In genomic region chr2:26244479-26245230, GRCh38 we compare ENCODE assay signal across 8 cellular contexts. TPM values are rescaled to one million over a fixed set of nuclear protein-coding genes. Genes with fewer than 3 reads are reported as not detected.
DNase-seq lines count a peak whose midpoint lies in the region; ATAC-seq and TF ChIP-seq lines count a peak whose summit lies in the region.

TSS of gene HADHA (minus strand) at chr2:26244632. CDS start at chr2:26244596, 36 bp downstream.
TSS of gene HADHB (plus strand) at chr2:26244939. CDS start at chr2:26254255, 9,316 bp downstream.

- H3K27ac Mint-ChIP-seq in T-cell = peak within 1 kb of the TSS; percentile 100

- H3K9me3 ChIP-seq in heart right ventricle = no peaks in the 10 kb centered on the region
- no peaks in the 10 kb centered on the region for H3K9me3 ChIP-seq in upper lobe of right lung

- peak within 1 kb of the TSS; percentile 58 to 97 (median 82) for H3K4me3 ChIP-seq in heart right ventricle
- H3K4me3 ChIP-seq in upper lobe of right lung = peak within 1 kb of the TSS; percentile 89

- H3K4me1 ChIP-seq in heart right ventricle (peaks cover 4 to 78% (median 67%) of the 10 kb centered on the region in 9 donors), upper lobe of right lung (peaks cover 51% of the 10 kb centered on the region)

- WGBS in adipose tissue, 3 donors = 0 to 1% (median 0%) methylated on average over 50 to 51 of the region's 51 CpGs
- 0% methylated on average over 51 of the region's 51 CpGs for whole genome bisulfite sequencing in heart right ventricle, 2 donors

- H3K27ac ChIP-seq in adipose tissue (ENCODE audit: low read depth, low read length) (peak within 1 kb of the TSS; percentile 99), heart right ventricle (peak within 1 kb of the TSS; percentile 93 to 99 (median 98)), upper lobe of right lung (peak within 1 kb of the TSS; percentile 100)

- peak; percentile 42 for TF ChIP-seq CTCF in GM12874 (IDR thresholded peaks at IDR 0.05; ENCODE audit: insufficient read depth, low read depth, low read length)
- peak in 5 of 9 donors; percentile 8 to 52 (median 47) for TF ChIP-seq CTCF in heart right ventricle (IDR thresholded peaks at IDR 0.05)
- peak; percentile 34 for TF ChIP-seq CTCF in upper lobe of right lung (IDR thresholded peaks at IDR 0.05)

- H3K27me3 ChIP-seq in heart right ventricle (no peaks in the 10 kb centered on the region), upper lobe of right lung (no peaks in the 10 kb centered on the region)

- POLR2A ChIA-PET in T-cell (lab: Charles Lee) = interaction anchor here (0.6 to 1.9 kb wide), 4 partner anchors 17 to 1235 kb away, joined by 3 to 8 read pairs (median 3); partner anchors contain the start of genes ASXL2 (in 1 of the 2) and SELENOI (in 1 of the 2)

- intact Hi-C loops in heart right ventricle (cut with DNase I) = loop anchor here in 8 of 10 donors (2.0 to 10.0 kb wide), 6 partner anchors 30 to 90 kb away; no protein-coding TSS in a partner anchor
- intact Hi-C loops in posterior vena cava (cut with DNase I) = loop anchor here in 1 of 2 donors (10.0 kb wide), 1 partner anchor 80 kb away; no protein-coding TSS in a partner anchor
- intact Hi-C loops in upper lobe of right lung (cut with DNase I) = no loop called here

- H3K36me3 ChIP-seq in heart right ventricle (no peaks in the 10 kb centered on the region), upper lobe of right lung (no peaks in the 10 kb centered on the region)

- DNase-seq in NCI-H1417 treated with DMSO at 0.1 percent for 48 hours (lab: John Stamatoyannopoulos, UW) (peak; percentile 65), T-cell (peak; percentile 64 to 91 (median 79)), heart right ventricle (peak; percentile 90), posterior vena cava (ENCODE audit: low spot score) (peak; percentile 96), upper lobe of right lung (peak; percentile 96)

- peaks cover 68 to 69% (median 68%) of the 10 kb centered on the region in 3 donors for H3K4me1 Mint-ChIP-seq in T-cell

- H3K27me3 Mint-ChIP-seq in T-cell = no peaks in the 10 kb centered on the region

- H3K9me3 Mint-ChIP-seq in T-cell = no peaks in the 10 kb centered on the region

- H3K36me3 Mint-ChIP-seq in T-cell = peaks cover 7% of the 10 kb centered on the region

- peak within 1 kb of the TSS; percentile 97 to 100 (median 99) for H3K4me3 Mint-ChIP-seq in T-cell

- peak; percentile 75 for ATAC-seq in HG02759 (IDR thresholded peaks at IDR 0.05; ENCODE audit: unreplicated experiment)
- peak; percentile 87 to 93 (median 89) for ATAC-seq in T-cell (replicated peaks in 1 of 4)
- peak; percentile 92 to 97 (median 95) for ATAC-seq in heart right ventricle
- ATAC-seq in upper lobe of right lung = peak; percentile 97

- CTCF ChIA-PET in T-cell (lab: Charles Lee) = interaction anchor here in 1 of 2 donors (1.0 to 1.5 kb wide), 4 partner anchors 56 to 253 kb away, joined by 3 read pairs; partner anchors contain the start of gene ADGRF3

RNA-seq across cellular contexts. Expression of gene HADHA, which starts in this region (rescaled TPM):
- total RNA-seq in T-cell = 10 to 100 TPM; 76.1 to 95.8 (median 91.9) TPM
- 100 to 1,000 TPM in 1 of 3 donors, 10 to 100 TPM in 2; 67.9 to 176 (median 94.9) TPM for polyA plus RNA-seq in adipose tissue
- total RNA-seq in heart right ventricle = 100 to 1,000 TPM; 298 to 686 (median 410) TPM
- 100 to 1,000 TPM; 143 to 192 TPM for polyA plus RNA-seq in heart right ventricle
- total RNA-seq in posterior vena cava = 100 to 1,000 TPM; 104 to 113 TPM
- total RNA-seq in upper lobe of right lung = 118 TPM

RNA-seq across cellular contexts. Expression of gene HADHB, which starts in this region (rescaled TPM):
- total RNA-seq in T-cell = 10 to 100 TPM; 44.4 to 62.9 (median 54.3) TPM
- 100 to 1,000 TPM in 1 of 3 donors, 10 to 100 TPM in 2; 60.7 to 177 (median 90.5) TPM for polyA plus RNA-seq in adipose tissue
- 1,000 to 10,000 TPM in 3 of 10 donors, 100 to 1,000 TPM in 7; 740 to 1,542 (median 874) TPM for total RNA-seq in heart right ventricle
- polyA plus RNA-seq in heart right ventricle = 100 to 1,000 TPM; 256 to 437 TPM
- total RNA-seq in posterior vena cava = 100 to 1,000 TPM in 1 of 2 donors, 10 to 100 TPM in 1; 87.6 to 125 TPM
- 105 TPM for total RNA-seq in upper lobe of right lung

Comparison
In these comparisons a context has a peak if more than half of its experiments do, and no peak if none do; other contexts are left out.
1. Peak in every context shown above with its lines: DNase-seq, ATAC-seq, H3K4me3 ChIP-seq and H3K27ac ChIP-seq.